Comparison of ENCODE assay signal across 13 cellular contexts in the genomic region with DNA sequence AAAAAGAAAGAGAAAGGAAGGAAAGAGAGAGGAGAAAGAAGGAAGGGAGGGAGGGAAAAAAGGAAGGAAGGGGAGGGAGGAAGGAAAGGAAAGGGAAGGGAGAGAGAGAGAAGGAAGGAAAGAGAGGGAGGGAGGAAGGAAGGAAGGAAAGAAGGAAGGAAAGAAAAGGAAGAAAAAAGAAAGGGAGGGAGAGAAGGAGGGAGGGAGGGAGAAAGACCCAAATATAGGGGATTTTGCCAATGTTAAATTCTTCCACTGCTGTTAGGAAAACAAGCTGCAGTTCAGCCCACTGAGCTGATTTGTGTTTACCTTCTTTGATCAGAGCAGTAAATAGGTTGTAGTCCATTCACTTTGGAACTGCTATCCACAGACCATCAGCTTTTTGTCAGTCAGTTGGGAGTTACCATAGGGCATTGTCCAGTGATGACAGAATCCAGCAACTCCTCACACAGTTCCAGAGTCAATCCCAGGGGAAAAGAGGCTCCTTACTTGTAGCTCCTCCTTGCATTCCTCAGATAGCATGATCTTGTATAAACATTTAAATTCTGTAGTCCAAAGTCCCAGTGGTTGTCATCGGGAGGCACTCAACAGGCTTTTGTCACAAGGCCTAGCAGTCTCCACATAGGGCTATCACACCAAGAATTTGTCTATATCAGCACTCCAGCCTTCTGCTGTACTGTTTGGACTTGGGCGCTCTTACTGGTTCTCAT. TPM values are rescaled to one million over a fixed set of nuclear protein-coding genes. Genes with fewer than 3 reads are reported as not detected.
DNase-seq lines count a peak whose midpoint lies in the region; ATAC-seq and TF ChIP-seq lines count a peak whose summit lies in the region.
"Had no signal": no experiment of that assay in that cellular context is flagged by ENCODE, and none has a peak within 500 bp of the region (broad histone marks: within the 10 kb centered on the region; RNA-seq: fewer than 3 reads in every experiment).

No MANE protein-coding gene starts in this region.

- H3K27me3 ChIP-seq in SK-N-SH (ENCODE audit: insufficient read depth): no peaks in the 10 kb centered on the region
- H3K27me3 ChIP-seq: neutrophil had no signal

- TF ChIP-seq CTCF in SK-N-SH (IDR thresholded peaks at IDR 0.05) (no peak), mucosa of descending colon (IDR thresholded peaks at IDR 0.05) (no peak)

- H3K4me3 ChIP-seq in SK-N-SH (ENCODE audit: low read depth in 2 of 2, low read length in 1 of 2): no peak overlapping the region
- H3K4me3 ChIP-seq in mucosa of descending colon: no peak overlapping the region
- H3K4me3 ChIP-seq in urinary bladder (ENCODE audit: low read depth, low read length): no peak overlapping the region

- CTCF ChIA-PET in SK-N-SH (lab: Yijun Ruan, JAX): interaction anchor here (1.4 kb wide), 1 partner anchor 11 kb away, joined by 4 read pairs; no protein-coding TSS in a partner anchor

- ATAC-seq in SK-N-SH treated with all-trans-retinoic acid at 6 μM for 48 hours: no peak
- ATAC-seq in mucosa of descending colon: peak; percentile 97
- no peak for ATAC-seq in HG02885 (IDR thresholded peaks at IDR 0.05; ENCODE audit: poor library complexity, unreplicated experiment)

- TF ChIP-seq RAD21 in SK-N-SH (IDR thresholded peaks at IDR 0.05; ENCODE audit: low read length): no peak

- H2AFZ ChIP-seq in SK-N-SH (ENCODE audit: low read depth): no peak overlapping the region

- no peak overlapping the region for H3K4me2 ChIP-seq in SK-N-SH

- peaks cover 21 to 33% of the 10 kb centered on the region in 2 experiments for H3K36me3 ChIP-seq in SK-N-SH (replicated peaks in 1 of 2; ENCODE audit: control insufficient read depth in 1 of 2, insufficient read depth in 2 of 2, low read length in 1 of 2)
- peaks cover 8% of the 10 kb centered on the region for H3K36me3 ChIP-seq in mucosa of descending colon (ENCODE audit: low read depth)
- H3K36me3 ChIP-seq in urinary bladder (ENCODE audit: insufficient read depth): peaks cover 2% of the 10 kb centered on the region

- intact Hi-C loops in mucosa of descending colon (cut with DNase I, micrococcal nuclease): no loop called here

- TF ChIP-seq EP300 in SK-N-SH (IDR thresholded peaks at IDR 0.05; ENCODE audit: borderline replicate concordance in 1 of 2, low read depth in 1 of 2, low read length in 1 of 2): no peak

- no peaks in the 10 kb centered on the region for H4K20me1 ChIP-seq in SK-N-SH (ENCODE audit: insufficient read depth)

- H3F3A ChIP-seq in SK-N-SH (replicated peaks; ENCODE audit: insufficient read depth): peaks cover 4% of the 10 kb centered on the region

- no peaks in the 10 kb centered on the region for H3K79me2 ChIP-seq in SK-N-SH (ENCODE audit: insufficient read depth)

- no peak overlapping the region for H3K27ac ChIP-seq in SK-N-SH (ENCODE audit: low read depth in 2 of 2, low read length in 1 of 2)
- peak overlapping the region; percentile 38 for H3K27ac ChIP-seq in urinary bladder (ENCODE audit: low read depth)
- H3K27ac ChIP-seq: neutrophil had no signal

- no peak for DNase-seq in SK-N-SH
- peak; percentile 83 for DNase-seq in fibroblast of gingiva (ENCODE audit: low read depth)
- peak in 1 of 3 donors; percentile 36 for DNase-seq in mucosa of descending colon
- no peak for DNase-seq in KG1 (lab: John Stamatoyannopoulos, UW)
- DNase-seq in NCI-H146 treated with DMSO at 0.1 percent for 48 hours (lab: John Stamatoyannopoulos, UW; ENCODE audit: unreplicated experiment): no peak
- DNase-seq: activated CD4-positive, alpha-beta T cell treated with anti-CD3 and anti-CD28 coated beads for 48 hours; amygdala; NCI-H1105; RPMI8226 had no signal

- H3K9ac ChIP-seq in SK-N-SH: no peak overlapping the region

- 79% methylated on average over 2 of the region's 2 CpGs for WGBS in SK-N-SH (ENCODE audit: low lambda C conversion rate)
- WGBS in urinary bladder: 48% methylated on average over 2 of the region's 2 CpGs

- H3K9me3 ChIP-seq in SK-N-SH (no peaks in the 10 kb centered on the region), mucosa of descending colon (no peaks in the 10 kb centered on the region)
- H3K9me3 ChIP-seq: neutrophil had no signal

- H3K4me1 ChIP-seq in SK-N-SH (ENCODE audit: control insufficient read depth in 1 of 2, insufficient read depth in 2 of 2, low read depth in 1 of 2, low read length in 1 of 2) (no peaks in the 10 kb centered on the region; a peak in 1 of 4 replicates), mucosa of descending colon (ENCODE audit: low read depth) (peaks cover 6% of the 10 kb centered on the region), urinary bladder (ENCODE audit: insufficient read depth) (no peaks in the 10 kb centered on the region)

- H3K9me2 ChIP-seq in SK-N-SH: no peaks in the 10 kb centered on the region

- POLR2A ChIA-PET in SK-N-SH (lab: Yijun Ruan, JAX): no interaction called here

TF ChIP-seq in SK-N-SH treated with all-trans-retinoic acid at 6 μM for 48 hours, 23 proteins besides CTCF, POLR2A, EP300 and RAD21:
- 0 out of 2 replicates have a peak, but pooled peaks have one; percentile 27 for TF ChIP-seq ISL1 (CRISPR knock-in tag; IDR thresholded peaks at IDR 0.05)
- TF ChIP-seq, protein P1, sequence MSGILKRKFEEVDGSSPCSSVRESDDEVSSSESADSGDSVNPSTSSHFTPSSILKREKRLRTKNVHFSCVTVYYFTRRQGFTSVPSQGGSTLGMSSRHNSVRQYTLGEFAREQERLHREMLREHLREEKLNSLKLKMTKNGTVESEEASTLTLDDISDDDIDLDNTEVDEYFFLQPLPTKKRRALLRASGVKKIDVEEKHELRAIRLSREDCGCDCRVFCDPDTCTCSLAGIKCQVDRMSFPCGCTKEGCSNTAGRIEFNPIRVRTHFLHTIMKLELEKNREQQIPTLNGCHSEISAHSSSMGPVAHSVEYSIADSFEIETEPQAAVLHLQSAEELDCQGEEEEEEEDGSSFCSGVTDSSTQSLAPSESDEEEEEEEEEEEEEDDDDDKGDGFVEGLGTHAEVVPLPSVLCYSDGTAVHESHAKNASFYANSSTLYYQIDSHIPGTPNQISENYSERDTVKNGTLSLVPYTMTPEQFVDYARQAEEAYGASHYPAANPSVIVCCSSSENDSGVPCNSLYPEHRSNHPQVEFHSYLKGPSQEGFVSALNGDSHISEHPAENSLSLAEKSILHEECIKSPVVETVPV (CRISPR knock-in tag; IDR thresholded peaks at IDR 0.05): no peak

TF ChIP-seq in SK-N-SH, 30 proteins besides CTCF, POLR2A, EP300 and RAD21 (continues in another document):
- TF ChIP-seq SIN3A (IDR thresholded peaks at IDR 0.05; ENCODE audit: borderline replicate concordance, low read depth, low read length): no peak
- no peak for TF ChIP-seq TEAD4 (IDR thresholded peaks at IDR 0.05; ENCODE audit: borderline replicate concordance, insufficient read depth)
- TF ChIP-seq RXRA (IDR thresholded peaks at IDR 0.05; ENCODE audit: borderline replicate concordance, low read depth): no peak
- TF ChIP-seq, protein P2, sequence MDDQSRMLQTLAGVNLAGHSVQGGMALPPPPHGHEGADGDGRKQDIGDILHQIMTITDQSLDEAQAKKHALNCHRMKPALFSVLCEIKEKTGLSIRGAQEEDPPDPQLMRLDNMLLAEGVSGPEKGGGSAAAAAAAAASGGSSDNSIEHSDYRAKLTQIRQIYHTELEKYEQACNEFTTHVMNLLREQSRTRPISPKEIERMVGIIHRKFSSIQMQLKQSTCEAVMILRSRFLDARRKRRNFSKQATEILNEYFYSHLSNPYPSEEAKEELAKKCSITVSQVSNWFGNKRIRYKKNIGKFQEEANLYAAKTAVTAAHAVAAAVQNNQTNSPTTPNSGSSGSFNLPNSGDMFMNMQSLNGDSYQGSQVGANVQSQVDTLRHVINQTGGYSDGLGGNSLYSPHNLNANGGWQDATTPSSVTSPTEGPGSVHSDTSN (IDR thresholded peaks at IDR 0.05): no peak
- TF ChIP-seq, protein P3, sequence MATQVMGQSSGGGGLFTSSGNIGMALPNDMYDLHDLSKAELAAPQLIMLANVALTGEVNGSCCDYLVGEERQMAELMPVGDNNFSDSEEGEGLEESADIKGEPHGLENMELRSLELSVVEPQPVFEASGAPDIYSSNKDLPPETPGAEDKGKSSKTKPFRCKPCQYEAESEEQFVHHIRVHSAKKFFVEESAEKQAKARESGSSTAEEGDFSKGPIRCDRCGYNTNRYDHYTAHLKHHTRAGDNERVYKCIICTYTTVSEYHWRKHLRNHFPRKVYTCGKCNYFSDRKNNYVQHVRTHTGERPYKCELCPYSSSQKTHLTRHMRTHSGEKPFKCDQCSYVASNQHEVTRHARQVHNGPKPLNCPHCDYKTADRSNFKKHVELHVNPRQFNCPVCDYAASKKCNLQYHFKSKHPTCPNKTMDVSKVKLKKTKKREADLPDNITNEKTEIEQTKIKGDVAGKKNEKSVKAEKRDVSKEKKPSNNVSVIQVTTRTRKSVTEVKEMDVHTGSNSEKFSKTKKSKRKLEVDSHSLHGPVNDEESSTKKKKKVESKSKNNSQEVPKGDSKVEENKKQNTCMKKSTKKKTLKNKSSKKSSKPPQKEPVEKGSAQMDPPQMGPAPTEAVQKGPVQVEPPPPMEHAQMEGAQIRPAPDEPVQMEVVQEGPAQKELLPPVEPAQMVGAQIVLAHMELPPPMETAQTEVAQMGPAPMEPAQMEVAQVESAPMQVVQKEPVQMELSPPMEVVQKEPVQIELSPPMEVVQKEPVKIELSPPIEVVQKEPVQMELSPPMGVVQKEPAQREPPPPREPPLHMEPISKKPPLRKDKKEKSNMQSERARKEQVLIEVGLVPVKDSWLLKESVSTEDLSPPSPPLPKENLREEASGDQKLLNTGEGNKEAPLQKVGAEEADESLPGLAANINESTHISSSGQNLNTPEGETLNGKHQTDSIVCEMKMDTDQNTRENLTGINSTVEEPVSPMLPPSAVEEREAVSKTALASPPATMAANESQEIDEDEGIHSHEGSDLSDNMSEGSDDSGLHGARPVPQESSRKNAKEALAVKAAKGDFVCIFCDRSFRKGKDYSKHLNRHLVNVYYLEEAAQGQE (IDR thresholded peaks at IDR 0.05; ENCODE audit: low read depth, low read length): no peak

RNA-seq across cellular contexts. Expression of a gene that starts 13.5 kb away (rescaled TPM):
- polyA plus RNA-seq in SK-N-SH (2012; rRNA removed) (41.8 and 55.4 TPM in 2 replicates), urinary bladder (46.3 TPM)
- 46.2 and 58.1 TPM in 2 replicates for polyA plus RNA-seq in SK-N-SH (2012; cell fraction: cytosol; rRNA removed)
- polyA plus RNA-seq in SK-N-SH (2012; cell fraction: nucleus; rRNA removed): 15.8 and 32.2 TPM in 2 replicates
- total RNA-seq in mucosa of descending colon (10 to 100 TPM; 29.1 to 33.7 (median 31.0) TPM), urinary bladder (36.0 TPM)

RNA-seq across cellular contexts. Expression of a gene that starts 44.1 kb away (rescaled TPM):
- polyA plus RNA-seq in SK-N-SH (2012; rRNA removed) (12.4 and 12.9 TPM in 2 replicates), urinary bladder (38.4 TPM)
- 17.9 and 20.8 TPM in 2 replicates for polyA plus RNA-seq in SK-N-SH (2012; cell fraction: cytosol; rRNA removed)
- 13.6 and 23.4 TPM in 2 replicates for polyA plus RNA-seq in SK-N-SH (2012; cell fraction: nucleus; rRNA removed)
- total RNA-seq in mucosa of descending colon (10 to 100 TPM; 58.1 to 64.9 (median 61.8) TPM), urinary bladder (81.6 TPM)

RNA-seq across cellular contexts. Expression of a gene that starts 55.3 kb away (rescaled TPM):
- polyA plus RNA-seq in SK-N-SH (2012; rRNA removed): 4.1 and 4.9 TPM in 2 replicates
- polyA plus RNA-seq in SK-N-SH (2012; cell fraction: cytosol; rRNA removed): 2.2 and 3.0 TPM in 2 replicates
- 5.5 and 6.4 TPM in 2 replicates for polyA plus RNA-seq in SK-N-SH (2012; cell fraction: nucleus; rRNA removed)
- total RNA-seq in mucosa of descending colon: 10 to 100 TPM in 2 of 3 donors, 1 to 10 TPM in 1; 3.8 to 17.7 (median 15.6) TPM
- total RNA-seq in urinary bladder: 7.3 TPM
- polyA plus RNA-seq in urinary bladder: 17.6 TPM
